ENCODE assay signal across 20 cellular contexts in the genomic region with DNA sequence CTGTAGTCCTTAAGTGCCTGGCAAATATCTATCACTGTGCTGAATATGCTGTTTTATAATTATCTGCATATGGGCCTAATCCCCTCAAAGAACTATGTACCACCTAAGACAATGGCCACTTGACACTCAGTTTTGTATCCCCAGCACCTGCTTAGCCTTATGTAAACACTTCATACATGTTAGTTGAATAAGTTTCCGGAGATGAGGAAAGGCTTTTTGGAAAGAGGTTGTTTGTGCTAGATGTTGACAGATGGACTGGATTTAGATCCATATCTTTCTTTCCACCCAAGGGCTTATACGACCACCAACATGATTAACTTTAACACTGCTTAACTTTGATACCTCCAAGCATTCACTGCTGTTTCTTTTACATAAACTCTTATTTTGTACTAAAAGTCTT.
A peak's percentile ranks its signal among the peaks of the same experiment; 100 is the strongest.
DNase-seq lines count a peak whose midpoint lies in the region; ATAC-seq and TF ChIP-seq lines count a peak whose summit lies in the region.
"Had no signal": no experiment of that assay in that cellular context is flagged by ENCODE, and none has a peak within 500 bp of the region (broad histone marks: within the 10 kb centered on the region; RNA-seq: fewer than 3 reads in every experiment).

No MANE protein-coding gene starts in this region.

- CTCF ChIA-PET in SK-N-SH (lab: Yijun Ruan, JAX): no interaction called here

- H3F3A ChIP-seq in SK-N-SH (replicated peaks; ENCODE audit: insufficient read depth): no peaks in the 10 kb centered on the region

- DNase-seq in SK-N-SH (no peak), NCI-H187 treated with DMSO at 0.1 percent for 48 hours (lab: John Stamatoyannopoulos, UW) (peak; percentile 50), NCI-H69 (lab: John Stamatoyannopoulos, UW) (peak; percentile 82), 8988T (no peak), GOT3 (lab: John Stamatoyannopoulos, UW) (no peak)
- DNase-seq: activated CD8-positive, alpha-beta memory T cell treated with anti-CD3 and anti-CD28 coated beads for 24 hours; activated T-cell treated with anti-CD3 and anti-CD28 coated beads, Interleukin-2, amount 50 U/mL, for 72 hours; C1 segment of cervical spinal cord; effector memory CD8-positive, alpha-beta T cell; stimulated activated CD4-positive, alpha-beta T cell treated with anti-CD3 and anti-CD28 coated beads, Interleukin-2, amount 100 ng/mL, for 48 hours; stomach; T1000; upper lobe of left lung had no signal

- 84% methylated on average over 2 of the region's 2 CpGs for WGBS in SK-N-SH (ENCODE audit: low lambda C conversion rate)

- no peaks in the 10 kb centered on the region for H3K27me3 ChIP-seq in SK-N-SH (ENCODE audit: insufficient read depth)
- H3K27me3 ChIP-seq: stomach, upper lobe of left lung had no signal

- H3K9me3 ChIP-seq in SK-N-SH: no peaks in the 10 kb centered on the region
- H3K9me3 ChIP-seq: A549, stomach, upper lobe of left lung had no signal

- POLR2A ChIA-PET in SK-N-SH (lab: Yijun Ruan, JAX): no interaction called here

- no peak for TF ChIP-seq RAD21 in SK-N-SH (IDR thresholded peaks at IDR 0.05; ENCODE audit: low read length)

- H3K4me1 ChIP-seq in SK-N-SH (ENCODE audit: control insufficient read depth in 1 of 2, insufficient read depth in 2 of 2, low read depth in 1 of 2, low read length in 1 of 2): peaks cover 0 to 3% of the 10 kb centered on the region in 2 experiments; a peak in 1 of 4 replicates
- H3K4me1 ChIP-seq: A549, stomach had no signal

- no peaks in the 10 kb centered on the region for H3K79me2 ChIP-seq in SK-N-SH (ENCODE audit: insufficient read depth)

- H3K9ac ChIP-seq in SK-N-SH: no peak overlapping the region

- no peaks in the 10 kb centered on the region for H4K20me1 ChIP-seq in SK-N-SH (ENCODE audit: insufficient read depth)

- TF ChIP-seq EP300 in SK-N-SH (IDR thresholded peaks at IDR 0.05; ENCODE audit: borderline replicate concordance in 1 of 2, low read depth in 1 of 2, low read length in 1 of 2): no peak

- no peak overlapping the region for H3K27ac ChIP-seq in SK-N-SH (ENCODE audit: low read depth in 2 of 2, low read length in 1 of 2)
- H3K27ac ChIP-seq: A549, SK-N-MC, skin epidermis, stomach, upper lobe of left lung had no signal

- ATAC-seq in SK-N-SH treated with all-trans-retinoic acid at 6 μM for 48 hours (no peak), HG02678 (IDR thresholded peaks at IDR 0.05; ENCODE audit: unreplicated experiment) (no peak), GM21367 (IDR thresholded peaks at IDR 0.05; ENCODE audit: unreplicated experiment) (no peak)
- ATAC-seq: activated T-cell treated with anti-CD3 and anti-CD28 coated beads, Interleukin-2, amount 50 U/mL, for 72 hours; effector memory CD8-positive, alpha-beta T cell; Panc1 had no signal

- H3K9me2 ChIP-seq in SK-N-SH: no peaks in the 10 kb centered on the region; the same call in 1 of the 2 replicates

- H2AFZ ChIP-seq in SK-N-SH (ENCODE audit: low read depth): no peak overlapping the region

- TF ChIP-seq CTCF in SK-N-SH (IDR thresholded peaks at IDR 0.05): no peak

- no peak overlapping the region for H3K4me3 ChIP-seq in SK-N-SH (ENCODE audit: low read depth in 2 of 2, low read length in 1 of 2)
- H3K4me3 ChIP-seq: A549, SK-N-MC, skin epidermis, stomach, upper lobe of left lung had no signal

- H3K36me3 ChIP-seq in SK-N-SH (replicated peaks in 1 of 2; ENCODE audit: control insufficient read depth in 1 of 2, insufficient read depth in 2 of 2, low read length in 1 of 2): peaks cover 15 to 37% of the 10 kb centered on the region in 2 experiments

- H3K4me2 ChIP-seq in SK-N-SH: no peak overlapping the region
- H3K4me2 ChIP-seq: A549 had no signal

TF ChIP-seq in SK-N-SH, 30 proteins besides CTCF, POLR2A, EP300 and RAD21:
- TF ChIP-seq NRF1 (IDR thresholded peaks at IDR 0.05; ENCODE audit: low read depth, low read length): no peak
- TF ChIP-seq GATA2 (CRISPR knock-in tag; IDR thresholded peaks at IDR 0.05): no peak
- TF ChIP-seq TEAD4 (IDR thresholded peaks at IDR 0.05; ENCODE audit: borderline replicate concordance, insufficient read depth): no peak
- TF ChIP-seq RCOR1 (IDR thresholded peaks at IDR 0.05; ENCODE audit: low read length): peak; percentile 44; the same call in 1 of the 2 replicates

TF ChIP-seq in SK-N-SH treated with all-trans-retinoic acid at 6 μM for 48 hours, 23 proteins besides CTCF, POLR2A, EP300 and RAD21:
- TF ChIP-seq ZNF70 (CRISPR knock-in tag; IDR thresholded peaks at IDR 0.05) (no peak), ZC3H10 (CRISPR knock-in tag; IDR thresholded peaks at IDR 0.05) (no peak)

Comparison
In these comparisons a context has a peak if more than half of its experiments do, and no peak if none do; other contexts are left out.
1. DNase-seq: peak in NCI-H187 treated with DMSO at 0.1 percent for 48 hours (single experiment) and NCI-H69 (single experiment); none in SK-N-SH (single experiment), 8988T (single experiment) and GOT3 (single experiment).